ENCODE assay signal across 28 cellular contexts in the genomic region with DNA sequence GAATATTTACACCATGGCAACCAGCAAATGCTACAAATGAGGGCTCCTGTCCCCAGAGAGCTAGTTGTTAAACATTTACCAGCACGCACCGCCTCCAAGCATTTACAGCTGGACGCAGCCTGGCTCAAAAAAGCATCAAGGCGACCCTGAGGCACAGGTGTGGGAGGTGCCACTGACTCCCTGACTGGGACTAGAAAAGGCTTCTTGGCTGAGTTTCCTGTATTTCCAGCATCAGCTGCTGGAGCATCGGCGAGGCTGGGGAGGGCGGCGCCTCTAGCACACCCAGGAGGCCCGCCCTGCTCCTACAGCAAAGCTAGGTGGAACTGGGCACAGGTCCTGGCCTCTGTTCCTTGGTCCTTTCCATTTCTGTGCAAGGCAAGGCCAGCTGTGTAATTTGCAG. TPM values are rescaled to one million over a fixed set of nuclear protein-coding genes. Genes with fewer than 3 reads are reported as not detected.
A peak's percentile ranks its signal among the peaks of the same experiment; 100 is the strongest.
DNase-seq lines count a peak whose midpoint lies in the region; ATAC-seq, FAIRE-seq and TF ChIP-seq lines count a peak whose summit lies in the region.
"Had no signal": no experiment of that assay in that cellular context is flagged by ENCODE, and none has a peak within 500 bp of the region (broad histone marks: within the 10 kb centered on the region; RNA-seq: fewer than 3 reads in every experiment).

No MANE protein-coding gene starts in this region.

- peak; percentile 46 for ATAC-seq in foreskin keratinocyte
- ATAC-seq in pancreas, result peak; percentile 67 to 95 (median 84)
- no peak for ATAC-seq in activated CD8-positive, alpha-beta T cell treated with anti-CD3 and anti-CD28 coated beads for 36 hours
- ATAC-seq in HG02970 (IDR thresholded peaks at IDR 0.05; ENCODE audit: low FRiP score, unreplicated experiment), result no peak
- ATAC-seq: left cardiac atrium; naive thymus-derived CD8-positive, alpha-beta T cell; SK-N-SH treated with all-trans-retinoic acid at 6 μM for 48 hours; stimulated activated effector memory CD8-positive, alpha-beta T cell treated with anti-CD3 and anti-CD28 coated beads, Interleukin-12 subunit alpha, Interleukin-12 subunit beta, amount 100 ng/mL, for 72 hours had no signal

- H3K27ac Mint-ChIP-seq in activated CD8-positive, alpha-beta T cell treated with anti-CD3 and anti-CD28 coated beads for 36 hours, result no peak overlapping the region
- H3K27ac Mint-ChIP-seq: stimulated activated effector memory CD8-positive, alpha-beta T cell treated with anti-CD3 and anti-CD28 coated beads, Interleukin-12 subunit alpha, Interleukin-12 subunit beta, amount 100 ng/mL, for 72 hours had no signal

- H3K27me3 Mint-ChIP-seq in activated CD8-positive, alpha-beta T cell treated with anti-CD3 and anti-CD28 coated beads for 36 hours, result peaks cover 13% of the 10 kb centered on the region

- H3K9me3 ChIP-seq in pancreas, result no peaks in the 10 kb centered on the region
- H3K9me3 ChIP-seq: BLaER1 treated with 17β-estradiol and CSF1 and Interleukin-3, amounts not matched to agents 10 nM and 100 nM; MG63; suprapubic skin had no signal

- 21 to 23% methylated on average over 9 of the region's 9 CpGs for WGBS in pancreas, 2 donors

- no peak overlapping the region for H3K4me3 Mint-ChIP-seq in activated CD8-positive, alpha-beta T cell treated with anti-CD3 and anti-CD28 coated beads for 36 hours
- H3K4me3 Mint-ChIP-seq: naive thymus-derived CD8-positive, alpha-beta T cell; stimulated activated effector memory CD8-positive, alpha-beta T cell treated with anti-CD3 and anti-CD28 coated beads, Interleukin-12 subunit alpha, Interleukin-12 subunit beta, amount 100 ng/mL, for 72 hours had no signal

- no peaks in the 10 kb centered on the region for H3K36me3 Mint-ChIP-seq in activated CD8-positive, alpha-beta T cell treated with anti-CD3 and anti-CD28 coated beads for 36 hours (ENCODE audit: low read depth)
- H3K36me3 Mint-ChIP-seq: naive thymus-derived CD8-positive, alpha-beta T cell; stimulated activated effector memory CD8-positive, alpha-beta T cell treated with anti-CD3 and anti-CD28 coated beads, Interleukin-12 subunit alpha, Interleukin-12 subunit beta, amount 100 ng/mL, for 72 hours had no signal

- CTCF ChIA-PET in activated CD8-positive, alpha-beta T cell treated with anti-CD3 and anti-CD28 coated beads for 36 hours (lab: Charles Lee), result no interaction called here

- H3K9me3 Mint-ChIP-seq in activated CD8-positive, alpha-beta T cell treated with anti-CD3 and anti-CD28 coated beads for 36 hours, result no peaks in the 10 kb centered on the region
- H3K9me3 Mint-ChIP-seq: naive thymus-derived CD8-positive, alpha-beta T cell; stimulated activated effector memory CD8-positive, alpha-beta T cell treated with anti-CD3 and anti-CD28 coated beads, Interleukin-12 subunit alpha, Interleukin-12 subunit beta, amount 100 ng/mL, for 72 hours had no signal

- no peaks in the 10 kb centered on the region for H3K36me3 ChIP-seq in pancreas
- H3K36me3 ChIP-seq: BLaER1 treated with 17β-estradiol and CSF1 and Interleukin-3, amounts not matched to agents 10 nM and 100 nM; MG63; suprapubic skin had no signal

- no peak overlapping the region for H3K4me3 ChIP-seq in pancreas
- H3K4me3 ChIP-seq: BLaER1 treated with 17β-estradiol and CSF1 and Interleukin-3, amounts not matched to agents 10 nM and 100 nM; MG63; suprapubic skin had no signal

- DNase-seq in DMS53 treated with DMSO at 0.1 percent for 48 hours (lab: John Stamatoyannopoulos, UW; ENCODE audit: unreplicated experiment) (peak; percentile 41), HT-29 (ENCODE audit: low spot score) (peak; percentile 37), foreskin keratinocyte (no peak), pancreas (peak in 5 of 6 donors; percentile 36 to 58 (median 54)), NCI-H128 (lab: John Stamatoyannopoulos, UW; ENCODE audit: unreplicated experiment) (no peak)
- DNase-seq in activated CD8-positive, alpha-beta T cell treated with anti-CD3 and anti-CD28 coated beads for 36 hours, result no peak
- DNase-seq: activated CD4-positive, alpha-beta T cell treated with anti-CD3 and anti-CD28 coated beads for 4 hours; activated naive CD4-positive, alpha-beta T cell treated with anti-CD3 and anti-CD28 coated beads, Interleukin-2, amount 50 U/mL, for 16 hours; amygdala; glutamatergic neuron; KBM-7; left cardiac atrium; MG63; naive thymus-derived CD8-positive, alpha-beta T cell; NCI-H1417 treated with DMSO at 0.1 percent for 48 hours; NCI-H2171; NCI-H524 treated with DMSO at 0.1 percent for 48 hours; stimulated activated CD4-positive, alpha-beta T cell treated with anti-CD3 and anti-CD28 coated beads, Interleukin-2, amount 100 ng/mL, for 48 hours; T-helper 2 cell had no signal

- intact Hi-C loops in pancreas (cut with DNase I), result no loop called here
- intact Hi-C loops in activated CD8-positive, alpha-beta T cell treated with anti-CD3 and anti-CD28 coated beads for 36 hours (cut with micrococcal nuclease), result no loop called here

- H3K27ac ChIP-seq in foreskin keratinocyte (no peak overlapping the region), pancreas (no peak overlapping the region)
- H3K27ac ChIP-seq: BLaER1 treated with 17β-estradiol and CSF1 and Interleukin-3, amounts not matched to agents 10 nM and 100 nM; suprapubic skin had no signal

- POLR2A ChIA-PET in activated CD8-positive, alpha-beta T cell treated with anti-CD3 and anti-CD28 coated beads for 36 hours (lab: Charles Lee), result no interaction called here

- H3K4me1 ChIP-seq in foreskin keratinocyte, result no peaks in the 10 kb centered on the region
- no peaks in the 10 kb centered on the region for H3K4me1 ChIP-seq in pancreas
- H3K4me1 ChIP-seq: BLaER1 treated with 17β-estradiol and CSF1 and Interleukin-3, amounts not matched to agents 10 nM and 100 nM had no signal

- TF ChIP-seq CTCF in foreskin keratinocyte (conservative IDR thresholded peaks at IDR 0.05), result no peak
- TF ChIP-seq CTCF in pancreas (IDR thresholded peaks at IDR 0.05), result no peak
- TF ChIP-seq CTCF in activated CD8-positive, alpha-beta T cell treated with anti-CD3 and anti-CD28 coated beads for 36 hours (IDR thresholded peaks at IDR 0.05), result no peak

- no peaks in the 10 kb centered on the region for H3K4me1 Mint-ChIP-seq in activated CD8-positive, alpha-beta T cell treated with anti-CD3 and anti-CD28 coated beads for 36 hours (ENCODE audit: low read depth)
- H3K4me1 Mint-ChIP-seq: naive thymus-derived CD8-positive, alpha-beta T cell; stimulated activated effector memory CD8-positive, alpha-beta T cell treated with anti-CD3 and anti-CD28 coated beads, Interleukin-12 subunit alpha, Interleukin-12 subunit beta, amount 100 ng/mL, for 72 hours had no signal

- FAIRE-seq in pancreas (lab: Jason Lieb, UNC), result no peak
- FAIRE-seq: bronchial epithelial cell, endometrium, GM19239, urothelium cell line had no signal

- H3K27me3 ChIP-seq in foreskin keratinocyte (peaks cover 58% of the 10 kb centered on the region), pancreas (no peaks in the 10 kb centered on the region)
- H3K27me3 ChIP-seq: BLaER1 treated with 17β-estradiol and CSF1 and Interleukin-3, amounts not matched to agents 10 nM and 100 nM; MG63 had no signal

RNA-seq across cellular contexts. Expression of gene ZRANB1, which starts 43.4 kb away (rescaled TPM):
- total RNA-seq in HT-29 (2014; rRNA removed; shearing (Covaris generic)), result 7.1 and 8.1 TPM in 2 replicates
- total RNA-seq in foreskin keratinocyte (11.5 and 12.5 TPM in 2 replicates), pancreas (10 to 100 TPM in 1 of 6 donors, 1 to 10 TPM in 5; 5.8 to 12.2 (median 7.7) TPM)
- polyA plus RNA-seq in foreskin keratinocyte (3.8 and 4.5 TPM in 2 replicates), pancreas (1 to 10 TPM; 4.3 to 8.7 TPM)
- 10 to 100 TPM in 1 of 2 experiments, 1 to 10 TPM in 1; 9.5 to 10.1 TPM for total RNA-seq in activated CD8-positive, alpha-beta T cell treated with anti-CD3 and anti-CD28 coated beads for 36 hours

Comparison
In these comparisons a context has a peak if more than half of its experiments do, and no peak if none do; other contexts are left out.
1. DNase-seq: peak in DMS53 treated with DMSO at 0.1 percent for 48 hours (single experiment), HT-29 (single experiment) and pancreas (5 of 6); none in foreskin keratinocyte (0 of 2), activated CD8-positive, alpha-beta T cell treated with anti-CD3 and anti-CD28 coated beads for 36 hours (single experiment) and NCI-H128 (single experiment).
2. ATAC-seq: peak in foreskin keratinocyte (single experiment) and pancreas (4 of 4); none in activated CD8-positive, alpha-beta T cell treated with anti-CD3 and anti-CD28 coated beads for 36 hours (single experiment) and HG02970 (single experiment).